8 cellular contexts compared by ENCODE assay signal in genomic region chr1:39205102-39205780, GRCh38. TPM values are rescaled to one million over a fixed set of nuclear protein-coding genes. Genes with fewer than 3 reads are reported as not detected.
DNase-seq lines count a peak whose midpoint lies in the region; ATAC-seq and TF ChIP-seq lines count a peak whose summit lies in the region.

No MANE protein-coding gene starts in this region.

- peaks cover 63% of the 10 kb centered on the region for H3K4me1 Mint-ChIP-seq in CD4-positive, alpha-beta T cell (ENCODE audit: low read depth)

- H3K4me3 Mint-ChIP-seq in CD4-positive, alpha-beta T cell = peak overlapping the region; percentile 93

- peak overlapping the region; percentile 90 for H3K27ac Mint-ChIP-seq in CD4-positive, alpha-beta T cell

- no peaks in the 10 kb centered on the region for H3K9me3 Mint-ChIP-seq in CD4-positive, alpha-beta T cell

- intact Hi-C loops in CD4-positive, alpha-beta T cell (cut with DNase I, micrococcal nuclease) = loop anchor here in 1 of 2 experiments (1.0 kb wide), 3 partner anchors 8 to 13 kb away; no protein-coding TSS in a partner anchor

- no peaks in the 10 kb centered on the region for H3K27me3 Mint-ChIP-seq in CD4-positive, alpha-beta T cell

- H3K9me3 ChIP-seq in CD4-positive, alpha-beta T cell (ENCODE audit: control insufficient read depth, low read length) = no peaks in the 10 kb centered on the region

- H3K27ac ChIP-seq in CD4-positive, alpha-beta T cell (ENCODE audit: low read depth, low read length) = peak overlapping the region; percentile 70

- no peak for TF ChIP-seq CTCF in CD4-positive, alpha-beta T cell (IDR thresholded peaks at IDR 0.05)

- peak overlapping the region; percentile 60 for H3K4me3 ChIP-seq in Jurkat, Clone E6-1 (ENCODE audit: low read length)

- CTCF ChIA-PET in CD4-positive, alpha-beta T cell (lab: Charles Lee) = interaction anchor here (1.0 to 10.4 kb wide), 11 partner anchors 10 to 76 kb away, joined by 3 to 92 read pairs (median 5); no protein-coding TSS in a partner anchor

- no peaks in the 10 kb centered on the region for H3K27me3 ChIP-seq in CD4-positive, alpha-beta T cell (ENCODE audit: control insufficient read depth, insufficient read depth, low read length)

- ATAC-seq in CD4-positive, alpha-beta T cell (ENCODE audit: poor library complexity) = peak; percentile 76
- no peak for ATAC-seq in HG03442 (IDR thresholded peaks at IDR 0.05; ENCODE audit: unreplicated experiment)
- ATAC-seq in HG03521 (IDR thresholded peaks at IDR 0.05; ENCODE audit: unreplicated experiment) = no peak

- DNase-seq in CD4-positive, alpha-beta T cell = peak in 9 of 10 experiments; percentile 26 to 67 (median 47)
- DNase-seq in Jurkat, Clone E6-1 (ENCODE audit: low read depth, low spot score) = peak; percentile 52
- peak; percentile 70 for DNase-seq in activated CD4-positive, alpha-beta T cell treated with anti-CD3 and anti-CD28 coated beads, Interleukin-2, amount 50 U/mL, for 4 hours
- peak; percentile 27 for DNase-seq in effector CD4-positive, alpha-beta T cell
- peak; percentile 55 for DNase-seq in midbrain (lab: John Stamatoyannopoulos, UW)
- peak; percentile 51 to 74 for DNase-seq in stimulated activated CD8-positive, alpha-beta memory T cell treated with anti-CD3 and anti-CD28 coated beads, Interleukin-7, amount 100 ng/mL, for 48 hours (ENCODE audit: extremely low read depth in 1 of 2, low read depth in 1 of 2)

- POLR2A ChIA-PET in CD4-positive, alpha-beta T cell (lab: Charles Lee) = interaction anchor here (0.6 to 4.3 kb wide), 12 partner anchors 8 to 57 kb away, joined by 3 to 86 read pairs (median 8); no protein-coding TSS in a partner anchor

- peaks cover 4% of the 10 kb centered on the region for H3K36me3 Mint-ChIP-seq in CD4-positive, alpha-beta T cell (ENCODE audit: low read depth)

RNA-seq across cellular contexts. Expression of gene MACF1, which starts 0.7 kb away (rescaled TPM):
- 100 to 1,000 TPM; 248 to 252 TPM for total RNA-seq in CD4-positive, alpha-beta T cell
- 244 TPM for polyA plus RNA-seq in Jurkat, Clone E6-1 (2012; ENCODE audit: insufficient read depth, insufficient read length)
